Comparison of ENCODE assay signal across 21 cellular contexts in the genomic region with DNA sequence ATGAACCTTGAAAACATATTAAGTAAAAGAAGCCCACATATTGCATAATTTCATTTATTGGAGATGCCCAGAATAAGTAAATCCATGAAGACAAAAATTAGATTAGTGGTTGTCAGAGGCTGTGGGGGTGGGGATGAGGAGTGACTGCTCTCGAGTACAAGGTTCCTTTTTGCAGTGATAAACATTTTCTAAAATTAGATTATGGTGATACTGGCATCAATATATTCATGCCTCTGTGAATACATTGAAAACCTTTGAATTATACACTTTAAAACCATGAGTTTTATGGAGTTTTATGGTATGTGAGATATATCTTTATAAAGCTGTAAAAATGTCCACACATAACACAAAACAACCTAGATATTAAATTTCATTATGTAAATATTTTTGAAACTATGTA.
"Had no signal": no experiment of that assay in that cellular context is flagged by ENCODE, and none has a peak within 500 bp of the region (broad histone marks: within the 10 kb centered on the region; RNA-seq: fewer than 3 reads in every experiment).

No MANE protein-coding gene starts in this region.

- H3K27ac ChIP-seq: colonic mucosa, esophagus muscularis mucosa, foreskin keratinocyte, gastroesophageal sphincter, heart left ventricle, hepatocyte, left lung, lower lobe of right lung had no signal

- ATAC-seq: foreskin keratinocyte; gastroesophageal sphincter; heart left ventricle; left lung; left ventricle myocardium superior; lower lobe of right lung; naive thymus-derived CD4-positive, alpha-beta T cell had no signal

- H3K9me3 ChIP-seq: colonic mucosa, esophagus muscularis mucosa, gastroesophageal sphincter, heart left ventricle, left lung, lower lobe of right lung had no signal

- H3K79me2 ChIP-seq: hepatocyte had no signal

- H3K4me2 ChIP-seq: hepatocyte had no signal

- H3K36me3 ChIP-seq: colonic mucosa, esophagus muscularis mucosa, gastroesophageal sphincter, heart left ventricle, left lung, lower lobe of right lung had no signal

- H3K9me3 Mint-ChIP-seq: immature natural killer cell, mesothelial cell of epicardium had no signal

- H2AFZ ChIP-seq: hepatocyte had no signal

- DNase-seq: colonic mucosa; cortex of kidney; effector CD4-positive, alpha-beta T cell; effector memory CD4-positive, alpha-beta T cell; foreskin keratinocyte; heart left ventricle; hypothalamus; immature natural killer cell; islet precursor cell; kidney; kidney glomerular epithelial cell; left lung; left ventricle myocardium superior; lower lobe of right lung; mesenchymal stem cell; naive thymus-derived CD4-positive, alpha-beta T cell had no signal

- H3K4me1 ChIP-seq: colonic mucosa, gastroesophageal sphincter, left lung, lower lobe of right lung had no signal

- H3K27me3 Mint-ChIP-seq: dendritic cell treated with granulocyte-macrophage colony-stimulating factor and Interleukin-4, amounts not matched to agents 40 ng/mL and 50 ng/mL, for 4 days had no signal

- H3K27ac Mint-ChIP-seq: dendritic cell treated with granulocyte-macrophage colony-stimulating factor and Interleukin-4, amounts not matched to agents 40 ng/mL and 50 ng/mL, for 4 days; immature natural killer cell; mesothelial cell of epicardium; naive thymus-derived CD4-positive, alpha-beta T cell had no signal

- H3K36me3 Mint-ChIP-seq: immature natural killer cell, mesothelial cell of epicardium had no signal

- H3K4me3 Mint-ChIP-seq: dendritic cell treated with granulocyte-macrophage colony-stimulating factor and Interleukin-4, amounts not matched to agents 40 ng/mL and 50 ng/mL, for 4 days; immature natural killer cell; mesothelial cell of epicardium; naive thymus-derived CD4-positive, alpha-beta T cell had no signal

- H3K4me3 ChIP-seq: colonic mucosa, esophagus muscularis mucosa, gastroesophageal sphincter, heart left ventricle, hepatocyte, left lung, lower lobe of right lung had no signal

- H3K27me3 ChIP-seq: colonic mucosa, esophagus muscularis mucosa, foreskin keratinocyte, gastroesophageal sphincter, heart left ventricle, hepatocyte, left lung had no signal

- H3K4me1 Mint-ChIP-seq: immature natural killer cell had no signal
